12 cellular contexts compared by ENCODE assay signal in the genomic region with DNA sequence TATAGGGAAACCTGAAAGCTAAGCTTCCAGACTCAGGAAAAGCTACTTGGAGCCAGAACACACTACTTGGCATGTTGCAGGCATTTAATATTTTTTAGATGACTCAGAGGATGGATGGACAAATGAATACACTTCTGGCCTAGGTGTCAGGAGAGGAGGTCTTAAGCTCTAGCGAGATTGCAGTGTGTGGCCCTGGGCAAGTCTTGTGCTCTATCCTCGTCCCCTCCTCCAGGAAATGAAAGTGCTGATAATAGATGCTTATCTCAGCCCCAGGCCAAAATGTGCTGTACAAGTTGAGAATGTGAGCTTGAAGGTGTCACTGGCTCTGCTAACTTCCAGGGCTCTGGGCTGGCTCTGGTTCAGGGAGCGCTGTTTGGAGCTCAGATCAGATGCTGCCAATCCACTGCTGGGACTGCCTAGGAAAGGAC.
A peak's percentile ranks its signal among the peaks of the same experiment; 100 is the strongest.
DNase-seq lines count a peak whose midpoint lies in the region; ATAC-seq and TF ChIP-seq lines count a peak whose summit lies in the region.
"Had no signal": no experiment of that assay in that cellular context is flagged by ENCODE, and none has a peak within 500 bp of the region (broad histone marks: within the 10 kb centered on the region; RNA-seq: fewer than 3 reads in every experiment).

No MANE protein-coding gene starts in this region.

- DNase-seq in BJ (ENCODE audit: low read depth) (peak; percentile 27), MM.1S (peak; percentile 93), dedifferentiated amniotic fluid mesenchymal stem cell (ENCODE audit: extremely low spot score) (peak; percentile 60), mesendoderm (peak; percentile 95), NCI-H748 treated with DMSO at 0.1 percent for 48 hours (lab: John Stamatoyannopoulos, UW) (no peak), T-helper 1 cell (no peak)
- DNase-seq: activated gamma-delta T cell; NCI-H1694; occipital lobe; stimulated activated naive CD4-positive, alpha-beta T cell treated with Interleukin-2 at 50 U/mL for 16 hours had no signal

- H4K8ac ChIP-seq in mesendoderm (ENCODE audit: low read depth, low read length) = no peak overlapping the region

- H3K79me2 ChIP-seq in MM.1S (ENCODE audit: low read length) (no peaks in the 10 kb centered on the region), mesendoderm (ENCODE audit: control insufficient read depth, insufficient read depth, low read length) (no peaks in the 10 kb centered on the region)

- peaks cover under 1% of the 10 kb centered on the region; the same call in 1 of the 2 replicates for H3K27me3 ChIP-seq in BJ (ENCODE audit: control insufficient read depth, insufficient read depth, low read length)
- H3K27me3 ChIP-seq in MM.1S (replicated peaks; ENCODE audit: insufficient read depth, low read length) = no peaks in the 10 kb centered on the region
- H3K27me3 ChIP-seq in mesendoderm (ENCODE audit: insufficient read depth, low read length, poor library complexity) = no peaks in the 10 kb centered on the region

- H3K18ac ChIP-seq in mesendoderm (ENCODE audit: low read length) = no peak overlapping the region

- H3K4me2 ChIP-seq in MM.1S (ENCODE audit: low read depth, low read length) (peak overlapping the region; percentile 75), mesendoderm (ENCODE audit: low read length) (no peak overlapping the region)

- H3K9me2 ChIP-seq in MM.1S (replicated peaks; ENCODE audit: insufficient read depth, low read length) = no peaks in the 10 kb centered on the region

- CTCF ChIA-PET in BJ (lab: Yijun Ruan, JAX) = interaction anchor here (1.3 to 1.6 kb wide), 4 partner anchors 9 to 34 kb away, joined by 3 to 4 read pairs (median 3); no protein-coding TSS in a partner anchor

- no peak overlapping the region for H2AK5ac ChIP-seq in mesendoderm (ENCODE audit: low read length)

- ATAC-seq in HG03108 (IDR thresholded peaks at IDR 0.05; ENCODE audit: unreplicated experiment) (no peak), HG02870 (IDR thresholded peaks at IDR 0.05; ENCODE audit: unreplicated experiment) (no peak)

- no peak overlapping the region for H2BK120ac ChIP-seq in mesendoderm (ENCODE audit: low read depth, low read length)

- no peaks in the 10 kb centered on the region for H4K20me1 ChIP-seq in MM.1S (ENCODE audit: insufficient read depth, low read length)

- WGBS in mesendoderm (ENCODE audit: extremely low coverage, insufficient coverage, low lambda C conversion rate) = no CpG with 5 or more reads among the region's 3 CpGs

- H3K4me1 ChIP-seq in MM.1S (ENCODE audit: low read length) (peaks cover 23% of the 10 kb centered on the region), mesendoderm (ENCODE audit: control insufficient read depth, low read depth, low read length) (peaks cover 4% of the 10 kb centered on the region)

- peak overlapping the region; percentile 78 for H2AFZ ChIP-seq in MM.1S (ENCODE audit: low read length)

- H3K56ac ChIP-seq in mesendoderm (ENCODE audit: low read length) = no peak overlapping the region

- TF ChIP-seq CTCF in BJ (IDR thresholded peaks at IDR 0.05; ENCODE audit: insufficient read depth, low read depth, low read length) = no peak
- TF ChIP-seq CTCF in MM.1S (IDR thresholded peaks at IDR 0.05; ENCODE audit: low read length) = no peak

- H3F3A ChIP-seq in MM.1S (ENCODE audit: insufficient read depth, low read length) = peaks cover 16% of the 10 kb centered on the region

- no peaks in the 10 kb centered on the region for H3K9me3 ChIP-seq in MM.1S (replicated peaks; ENCODE audit: insufficient read depth, low read length)

- H3K4me3 ChIP-seq in BJ (ENCODE audit: low read depth, low read length) (no peak overlapping the region), MM.1S (ENCODE audit: low read length) (peak overlapping the region; percentile 19; the same call in 1 of the 2 replicates), mesendoderm (ENCODE audit: low read length) (no peak overlapping the region)

- H3K4ac ChIP-seq in mesendoderm (ENCODE audit: low read depth, low read length) = no peak overlapping the region

- H3K79me1 ChIP-seq in mesendoderm (ENCODE audit: low read length) = no peaks in the 10 kb centered on the region

- no peaks in the 10 kb centered on the region for H3K36me3 ChIP-seq in BJ (ENCODE audit: control insufficient read depth, insufficient read depth, low read length)
- H3K36me3 ChIP-seq in MM.1S (replicated peaks; ENCODE audit: insufficient read depth, low read length) = no peaks in the 10 kb centered on the region
- no peaks in the 10 kb centered on the region for H3K36me3 ChIP-seq in mesendoderm (ENCODE audit: control insufficient read depth, insufficient read depth, low read length)

- H3K27ac ChIP-seq in MM.1S (ENCODE audit: low read length) = peak overlapping the region; percentile 80
- H3K27ac ChIP-seq in mesendoderm (ENCODE audit: low read depth, low read length) = no peak overlapping the region

- POLR2A ChIA-PET in BJ (lab: Charles Lee) = no interaction called here

- H2BK15ac ChIP-seq in mesendoderm (replicated peaks; ENCODE audit: low read depth) = no peak overlapping the region

- H3K9ac ChIP-seq in MM.1S (ENCODE audit: low read length) (peak overlapping the region; percentile 45), mesendoderm (ENCODE audit: low read length) (no peak overlapping the region)

- H4K5ac ChIP-seq in mesendoderm (ENCODE audit: low read length) = no peak overlapping the region

- peak overlapping the region; percentile 70 for H3K23ac ChIP-seq in mesendoderm (ENCODE audit: low read length)

- peak overlapping the region; percentile 70 for H2BK5ac ChIP-seq in mesendoderm (ENCODE audit: low read length)

Comparison
In these comparisons a context has a peak if more than half of its experiments do, and no peak if none do; other contexts are left out.
1. DNase-seq: peak in BJ (single experiment), MM.1S (single experiment), dedifferentiated amniotic fluid mesenchymal stem cell (single experiment) and mesendoderm (single experiment); none in NCI-H748 treated with DMSO at 0.1 percent for 48 hours (single experiment) and T-helper 1 cell (0 of 5).